1 cellular context compared by ENCODE assay signal in the genomic region with DNA sequence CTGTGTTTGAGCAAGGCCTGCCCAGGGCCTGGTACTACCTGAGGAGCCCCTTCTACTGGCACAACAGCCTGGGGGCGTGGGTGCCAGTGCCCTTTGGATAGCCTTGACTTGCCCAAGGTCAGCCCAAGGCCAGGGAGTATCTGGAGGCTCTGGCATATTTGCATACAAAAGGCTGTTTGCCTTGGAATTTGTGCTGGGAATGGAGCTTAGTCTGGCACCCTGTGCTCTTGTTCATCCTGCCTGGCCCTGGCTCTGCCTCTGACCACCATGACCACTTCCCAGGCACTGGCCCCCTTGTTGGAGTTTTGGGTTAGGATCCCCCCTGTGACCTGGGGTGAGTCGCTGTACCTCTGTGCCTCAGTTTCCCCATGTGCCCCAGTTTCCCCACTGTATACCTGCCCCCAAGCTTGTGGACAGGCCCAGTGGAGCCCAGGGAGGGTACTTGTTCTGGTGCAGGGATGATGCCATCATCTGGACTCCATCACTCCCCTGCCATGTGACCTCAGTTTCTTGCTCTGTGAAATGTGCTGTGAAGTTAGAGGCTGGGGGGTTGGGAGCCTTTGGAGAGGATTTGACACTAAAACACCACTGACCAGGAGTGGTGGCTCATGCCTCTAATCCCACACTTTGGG.
TF ChIP-seq lines count a peak whose summit lies in the region.

No MANE protein-coding gene starts in this region.

TF ChIP-seq in HCT116, 20 proteins besides CTCF, POLR2A, EP300 and RAD21:
- TF ChIP-seq POLR2AphosphoS5 (IDR thresholded peaks at IDR 0.05; ENCODE audit: low read depth, low read length) (no peak), SRF (IDR thresholded peaks at IDR 0.05; ENCODE audit: low read depth) (no peak), TCF7L2 (IDR thresholded peaks at IDR 0.05; ENCODE audit: borderline replicate concordance, extremely low read depth, insufficient read depth, insufficient read length) (no peak), EZH2 (IDR thresholded peaks at IDR 0.05) (no peak), SP1 (IDR thresholded peaks at IDR 0.05; ENCODE audit: low read depth) (no peak), FOSL1 (IDR thresholded peaks at IDR 0.05; ENCODE audit: low read depth) (no peak), EZH2phosphoT487 (IDR thresholded peaks at IDR 0.05; ENCODE audit: borderline replicate concordance) (no peak), SIN3A (IDR thresholded peaks at IDR 0.05; ENCODE audit: low read depth) (no peak), CBX3 (IDR thresholded peaks at IDR 0.05; ENCODE audit: low read depth) (no peak), ELF1 (IDR thresholded peaks at IDR 0.05; ENCODE audit: borderline replicate concordance, low read depth) (no peak), YY1 (IDR thresholded peaks at IDR 0.05; ENCODE audit: extremely low read depth, insufficient replicate concordance, low read depth, low read length) (no peak), JUND (IDR thresholded peaks at IDR 0.05) (no peak)
- TF ChIP-seq, protein P1, sequence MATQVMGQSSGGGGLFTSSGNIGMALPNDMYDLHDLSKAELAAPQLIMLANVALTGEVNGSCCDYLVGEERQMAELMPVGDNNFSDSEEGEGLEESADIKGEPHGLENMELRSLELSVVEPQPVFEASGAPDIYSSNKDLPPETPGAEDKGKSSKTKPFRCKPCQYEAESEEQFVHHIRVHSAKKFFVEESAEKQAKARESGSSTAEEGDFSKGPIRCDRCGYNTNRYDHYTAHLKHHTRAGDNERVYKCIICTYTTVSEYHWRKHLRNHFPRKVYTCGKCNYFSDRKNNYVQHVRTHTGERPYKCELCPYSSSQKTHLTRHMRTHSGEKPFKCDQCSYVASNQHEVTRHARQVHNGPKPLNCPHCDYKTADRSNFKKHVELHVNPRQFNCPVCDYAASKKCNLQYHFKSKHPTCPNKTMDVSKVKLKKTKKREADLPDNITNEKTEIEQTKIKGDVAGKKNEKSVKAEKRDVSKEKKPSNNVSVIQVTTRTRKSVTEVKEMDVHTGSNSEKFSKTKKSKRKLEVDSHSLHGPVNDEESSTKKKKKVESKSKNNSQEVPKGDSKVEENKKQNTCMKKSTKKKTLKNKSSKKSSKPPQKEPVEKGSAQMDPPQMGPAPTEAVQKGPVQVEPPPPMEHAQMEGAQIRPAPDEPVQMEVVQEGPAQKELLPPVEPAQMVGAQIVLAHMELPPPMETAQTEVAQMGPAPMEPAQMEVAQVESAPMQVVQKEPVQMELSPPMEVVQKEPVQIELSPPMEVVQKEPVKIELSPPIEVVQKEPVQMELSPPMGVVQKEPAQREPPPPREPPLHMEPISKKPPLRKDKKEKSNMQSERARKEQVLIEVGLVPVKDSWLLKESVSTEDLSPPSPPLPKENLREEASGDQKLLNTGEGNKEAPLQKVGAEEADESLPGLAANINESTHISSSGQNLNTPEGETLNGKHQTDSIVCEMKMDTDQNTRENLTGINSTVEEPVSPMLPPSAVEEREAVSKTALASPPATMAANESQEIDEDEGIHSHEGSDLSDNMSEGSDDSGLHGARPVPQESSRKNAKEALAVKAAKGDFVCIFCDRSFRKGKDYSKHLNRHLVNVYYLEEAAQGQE (IDR thresholded peaks at IDR 0.05; ENCODE audit: low read depth): no peak
- TF ChIP-seq, protein P2, sequence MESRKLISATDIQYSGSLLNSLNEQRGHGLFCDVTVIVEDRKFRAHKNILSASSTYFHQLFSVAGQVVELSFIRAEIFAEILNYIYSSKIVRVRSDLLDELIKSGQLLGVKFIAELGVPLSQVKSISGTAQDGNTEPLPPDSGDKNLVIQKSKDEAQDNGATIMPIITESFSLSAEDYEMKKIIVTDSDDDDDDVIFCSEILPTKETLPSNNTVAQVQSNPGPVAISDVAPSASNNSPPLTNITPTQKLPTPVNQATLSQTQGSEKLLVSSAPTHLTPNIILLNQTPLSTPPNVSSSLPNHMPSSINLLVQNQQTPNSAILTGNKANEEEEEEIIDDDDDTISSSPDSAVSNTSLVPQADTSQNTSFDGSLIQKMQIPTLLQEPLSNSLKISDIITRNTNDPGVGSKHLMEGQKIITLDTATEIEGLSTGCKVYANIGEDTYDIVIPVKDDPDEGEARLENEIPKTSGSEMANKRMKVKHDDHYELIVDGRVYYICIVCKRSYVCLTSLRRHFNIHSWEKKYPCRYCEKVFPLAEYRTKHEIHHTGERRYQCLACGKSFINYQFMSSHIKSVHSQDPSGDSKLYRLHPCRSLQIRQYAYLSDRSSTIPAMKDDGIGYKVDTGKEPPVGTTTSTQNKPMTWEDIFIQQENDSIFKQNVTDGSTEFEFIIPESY (IDR thresholded peaks at IDR 0.05; ENCODE audit: extremely low read depth, insufficient replicate concordance, low read length): no peak
- TF ChIP-seq, protein P3, sequence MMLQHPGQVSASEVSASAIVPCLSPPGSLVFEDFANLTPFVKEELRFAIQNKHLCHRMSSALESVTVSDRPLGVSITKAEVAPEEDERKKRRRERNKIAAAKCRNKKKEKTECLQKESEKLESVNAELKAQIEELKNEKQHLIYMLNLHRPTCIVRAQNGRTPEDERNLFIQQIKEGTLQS (IDR thresholded peaks at IDR 0.05): no peak
TF ChIP-seq in HCT116: peak in this region for 0.
